Comparison of ENCODE assay signal across 18 cellular contexts in the genomic region with DNA sequence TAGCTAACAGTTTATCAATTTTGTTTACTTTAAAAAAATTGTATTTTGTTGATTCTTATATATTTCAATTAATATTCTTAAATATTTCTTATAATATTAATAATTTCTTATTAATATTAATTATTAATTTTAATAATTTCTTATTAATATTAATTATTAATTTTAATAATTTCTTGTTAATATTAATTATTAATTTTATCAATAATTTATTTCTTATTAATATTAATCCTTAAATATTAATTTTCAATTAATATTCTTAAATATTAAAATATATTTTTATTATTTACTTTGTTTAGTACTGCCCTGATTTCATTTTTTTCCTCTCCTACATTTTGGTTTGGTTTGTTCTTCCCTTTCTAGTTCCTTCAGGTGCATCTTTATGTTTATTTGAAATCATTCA.
DNase-seq lines count a peak whose midpoint lies in the region; ATAC-seq, FAIRE-seq and TF ChIP-seq lines count a peak whose summit lies in the region.
"Had no signal": no experiment of that assay in that cellular context is flagged by ENCODE, and none has a peak within 500 bp of the region (broad histone marks: within the 10 kb centered on the region; RNA-seq: fewer than 3 reads in every experiment).

No MANE protein-coding gene starts in this region.

- no peak overlapping the region for H3K4me3 ChIP-seq in PC-3 (ENCODE audit: low read length)
- H3K4me3 ChIP-seq in kidney (ENCODE audit: low read length in 2 of 2): no peak overlapping the region
- no peak overlapping the region for H3K4me3 ChIP-seq in dorsolateral prefrontal cortex
- no peak overlapping the region for H3K4me3 ChIP-seq in WERI-Rb-1 (ENCODE audit: low read depth, low read length)

- no TSS peak for BruUV-seq in PC-3 (replicated peaks; lab: Mats Ljungman, UMichigan)

- no peak overlapping the region for H3K4me2 ChIP-seq in PC-3 (ENCODE audit: low read length)

- H3K4me1 ChIP-seq in PC-3 (ENCODE audit: insufficient read depth, low read length): peaks cover 9% of the 10 kb centered on the region
- H3K4me1 ChIP-seq in kidney (ENCODE audit: control insufficient read depth in 1 of 2, insufficient read depth in 1 of 2, low read depth in 1 of 2, low read length in 2 of 2): no peaks in the 10 kb centered on the region
- H3K4me1 ChIP-seq: Caco-2 had no signal

- no peaks in the 10 kb centered on the region for H3K79me2 ChIP-seq in PC-3 (ENCODE audit: low read length)

- H3K27me3 ChIP-seq in PC-3 (ENCODE audit: low read length): no peaks in the 10 kb centered on the region
- H3K27me3 ChIP-seq in dorsolateral prefrontal cortex: no peaks in the 10 kb centered on the region
- peaks cover 7% of the 10 kb centered on the region for H3K27me3 ChIP-seq in WERI-Rb-1 (ENCODE audit: insufficient read depth, low read depth, severe bottlenecking)

- H4K20me1 ChIP-seq in PC-3 (ENCODE audit: low read length): no peaks in the 10 kb centered on the region

- intact Hi-C loops in PC-3 (cut with micrococcal nuclease) (loop anchor here (2.0 kb wide), 1 partner anchor 592 kb away; no protein-coding TSS in a partner anchor), kidney (cut with DNase I) (no loop called here), dorsolateral prefrontal cortex (cut with DNase I) (no loop called here)

- no peak for ATAC-seq in PC-3

- TF ChIP-seq CTCF in PC-3 (conservative IDR thresholded peaks at IDR 0.05; ENCODE audit: low read depth, low read length) (no peak), kidney (IDR thresholded peaks at IDR 0.05; ENCODE audit: borderline replicate concordance, extremely low read depth, insufficient read depth) (no peak), dorsolateral prefrontal cortex (IDR thresholded peaks at IDR 0.05 in 54 of 56, conservative IDR thresholded peaks at IDR 0.05 in 2 of 56; ENCODE audit: low read depth in 1 of 56, partially characterized antibody in 56 of 56) (no peak), WERI-Rb-1 (IDR thresholded peaks at IDR 0.05; ENCODE audit: low read depth, low read length) (no peak)

- H3F3A ChIP-seq in PC-3 (ENCODE audit: low read length, unreplicated experiment): no peaks in the 10 kb centered on the region

- CTCF ChIA-PET in PC-3 (lab: Charles Lee): no interaction called here

- H3K9ac ChIP-seq in PC-3 (ENCODE audit: low read length) (no peak overlapping the region), kidney (ENCODE audit: low read length in 2 of 2) (no peak overlapping the region)

- no peaks in the 10 kb centered on the region for H3K9me3 ChIP-seq in PC-3 (ENCODE audit: low read length)
- no peaks in the 10 kb centered on the region for H3K9me3 ChIP-seq in kidney (ENCODE audit: control insufficient read depth in 1 of 2, low read length in 2 of 2)
- H3K9me3 ChIP-seq in WERI-Rb-1 (ENCODE audit: severe bottlenecking): no peaks in the 10 kb centered on the region
- H3K9me3 ChIP-seq: Caco-2 had no signal

- H3K36me3 ChIP-seq in PC-3 (ENCODE audit: low read depth, low read length) (no peaks in the 10 kb centered on the region), kidney (ENCODE audit: control insufficient read depth in 1 of 2, insufficient read depth in 2 of 2, low read length in 2 of 2) (no peaks in the 10 kb centered on the region), WERI-Rb-1 (no peaks in the 10 kb centered on the region)

- FAIRE-seq in colon (lab: Jason Lieb, UNC): peak; percentile 99
- peak; percentile 99 for FAIRE-seq in kidney (lab: Jason Lieb, UNC)
- FAIRE-seq: D721Med, GM12892, GM18507, H1, HTR-8/SVneo had no signal

- POLR2A ChIA-PET in PC-3 (lab: Charles Lee; ENCODE audit: unreplicated experiment): no interaction called here

- H3K27ac ChIP-seq in PC-3 (ENCODE audit: low read length) (peak overlapping the region; percentile 30; the same call in 1 of the 2 replicates), kidney (ENCODE audit: low read depth in 2 of 2, low read length in 2 of 2) (no peak overlapping the region), dorsolateral prefrontal cortex (no peak overlapping the region), WERI-Rb-1 (no peak overlapping the region)
- H3K27ac ChIP-seq: C4-2B had no signal

- H3K9me2 ChIP-seq in PC-3 (replicated peaks; ENCODE audit: low read length): no peaks in the 10 kb centered on the region

- no peak for DNase-seq in PC-3
- DNase-seq in kidney: no peak
- no peak for DNase-seq in dorsolateral prefrontal cortex
- no peak for DNase-seq in WERI-Rb-1
- DNase-seq in NK-92 treated with Interleukin-12 subunit alpha and Interleukin-12 subunit beta, amount 100 ng/mL, for 24 hours (lab: John Stamatoyannopoulos, UW): no peak
- DNase-seq: ACHN; Caco-2; CD4-positive, alpha-beta T cell; GDM1; H9; IMR-90 had no signal

- no peak overlapping the region for H2AFZ ChIP-seq in PC-3 (ENCODE audit: low read length)
